25 cellular contexts compared by ENCODE assay signal in the genomic region with DNA sequence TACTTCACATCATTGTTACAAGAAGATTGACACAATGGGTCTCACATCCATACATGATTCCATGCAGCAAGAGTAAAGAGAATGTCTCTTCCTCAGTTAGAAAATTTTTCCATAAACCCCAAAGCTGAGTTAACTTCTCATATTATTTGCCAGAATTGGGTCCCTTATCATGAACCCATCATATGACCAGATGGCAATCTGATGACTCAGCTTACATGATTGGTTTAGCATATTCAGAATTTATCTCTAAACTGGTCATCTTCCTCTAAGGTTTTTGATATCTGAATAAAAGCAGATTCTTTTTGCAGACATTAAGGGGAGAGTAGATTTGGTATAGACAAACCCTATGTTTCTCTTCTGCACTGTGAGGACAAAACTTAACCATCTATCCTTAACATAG.
"Had no signal": no experiment of that assay in that cellular context is flagged by ENCODE, and none has a peak within 500 bp of the region (broad histone marks: within the 10 kb centered on the region; RNA-seq: fewer than 3 reads in every experiment).

No MANE protein-coding gene starts in this region.

- H3K27me3 ChIP-seq: ovary, right atrium auricular region, stomach, testis, thyroid gland, transverse colon, upper lobe of left lung, vagina had no signal

- DNase-seq: kidney; left colon; left ventricle myocardium inferior; mesendoderm; naive B cell; ovary; stimulated activated CD4-positive, alpha-beta T cell treated with anti-CD3 and anti-CD28 coated beads, Interleukin-12 subunit alpha, Interleukin-12 subunit beta, amount 100 ng/mL, for 4 hours; stimulated activated CD4-positive, alpha-beta T cell treated with anti-CD3 and anti-CD28 coated beads, Interleukin-15, amount 100 ng/mL, for 24 hours; stimulated activated CD4-positive, alpha-beta T cell treated with anti-CD3 and anti-CD28 coated beads, Interleukin-2, amount 100 ng/mL, for 24 hours; stimulated activated CD4-positive, alpha-beta T cell treated with anti-CD3 and anti-CD28 coated beads, Interleukin-4, amount 100 ng/mL, for 1 hour; stimulated activated naive B cell treated with anti-CD40 and anti-IgM and Interleukin-4, amounts not matched to agents 10 μg/mL and 1 μg/mL and 100 μg/mL, for 72 hours; stimulated activated naive CD8-positive, alpha-beta T cell treated with anti-CD3 and anti-CD28 coated beads, Interleukin-15, Interleukin-2, amounts not matched to agents 100 U/mL and 50 U/mL, for 24 hours; stomach; testis; thyroid gland; transverse colon; upper lobe of left lung had no signal

- FAIRE-seq: kidney had no signal

- ATAC-seq: left colon; natural killer cell treated with Interleukin-12 subunit alpha and Interleukin-12 subunit beta and Interleukin-15 and Interleukin-18, amount 100 ng/mL, for 72 hours; sciatic nerve; stimulated activated naive B cell treated with anti-CD40 and anti-IgM and Interleukin-4, amounts not matched to agents 10 μg/mL and 1 μg/mL and 100 μg/mL, for 72 hours; stimulated activated naive CD8-positive, alpha-beta T cell treated with anti-CD3 and anti-CD28 coated beads, Interleukin-15, Interleukin-2, amounts not matched to agents 100 U/mL and 50 U/mL, for 24 hours had no signal

- H3K27ac ChIP-seq: left ventricle myocardium inferior, ovary, right atrium auricular region, skin epidermis, stomach, testis, thyroid gland, transverse colon, upper lobe of left lung, vagina had no signal

- H3K4me3 ChIP-seq: left ventricle myocardium inferior, lung, ovary, right atrium auricular region, skin epidermis, stomach, testis, thyroid gland, transverse colon, upper lobe of left lung, vagina had no signal

- H3K9me3 ChIP-seq: left ventricle myocardium inferior, ovary, right atrium auricular region, stomach, testis, thyroid gland, transverse colon, upper lobe of left lung, vagina had no signal

- H3K27me3 Mint-ChIP-seq: naive B cell; natural killer cell treated with Interleukin-12 subunit alpha and Interleukin-12 subunit beta and Interleukin-15 and Interleukin-18, amount 100 ng/mL, for 72 hours; progenitor cell of endocrine pancreas; stimulated activated naive B cell treated with anti-CD40 and anti-IgM and Interleukin-4, amounts not matched to agents 10 μg/mL and 1 μg/mL and 100 μg/mL, for 72 hours had no signal

- H3K4me1 ChIP-seq: right atrium auricular region, stomach, testis, thyroid gland, transverse colon, upper lobe of left lung had no signal

- H3K36me3 Mint-ChIP-seq: mesothelial cell of epicardium; naive B cell; natural killer cell treated with Interleukin-12 subunit alpha and Interleukin-12 subunit beta and Interleukin-15 and Interleukin-18, amount 100 ng/mL, for 72 hours; stimulated activated naive B cell treated with anti-CD40 and anti-IgM and Interleukin-4, amounts not matched to agents 10 μg/mL and 1 μg/mL and 100 μg/mL, for 72 hours had no signal

- H3K9me3 Mint-ChIP-seq: mesothelial cell of epicardium; stimulated activated naive B cell treated with anti-CD40 and anti-IgM and Interleukin-4, amounts not matched to agents 10 μg/mL and 1 μg/mL and 100 μg/mL, for 72 hours had no signal

- H3K4me1 Mint-ChIP-seq: naive B cell; stimulated activated naive B cell treated with anti-CD40 and anti-IgM and Interleukin-4, amounts not matched to agents 10 μg/mL and 1 μg/mL and 100 μg/mL, for 72 hours had no signal

- H3K36me3 ChIP-seq: left ventricle myocardium inferior, ovary, right atrium auricular region, thyroid gland, transverse colon, upper lobe of left lung, vagina had no signal

- H3K4me3 Mint-ChIP-seq: mesothelial cell of epicardium; naive B cell; natural killer cell treated with Interleukin-12 subunit alpha and Interleukin-12 subunit beta and Interleukin-15 and Interleukin-18, amount 100 ng/mL, for 72 hours; stimulated activated naive B cell treated with anti-CD40 and anti-IgM and Interleukin-4, amounts not matched to agents 10 μg/mL and 1 μg/mL and 100 μg/mL, for 72 hours had no signal

- H3K27ac Mint-ChIP-seq: mesothelial cell of epicardium; naive B cell; natural killer cell treated with Interleukin-12 subunit alpha and Interleukin-12 subunit beta and Interleukin-15 and Interleukin-18, amount 100 ng/mL, for 72 hours; progenitor cell of endocrine pancreas; stimulated activated naive B cell treated with anti-CD40 and anti-IgM and Interleukin-4, amounts not matched to agents 10 μg/mL and 1 μg/mL and 100 μg/mL, for 72 hours had no signal
